1 cellular context compared by ENCODE assay signal in the genomic region with DNA sequence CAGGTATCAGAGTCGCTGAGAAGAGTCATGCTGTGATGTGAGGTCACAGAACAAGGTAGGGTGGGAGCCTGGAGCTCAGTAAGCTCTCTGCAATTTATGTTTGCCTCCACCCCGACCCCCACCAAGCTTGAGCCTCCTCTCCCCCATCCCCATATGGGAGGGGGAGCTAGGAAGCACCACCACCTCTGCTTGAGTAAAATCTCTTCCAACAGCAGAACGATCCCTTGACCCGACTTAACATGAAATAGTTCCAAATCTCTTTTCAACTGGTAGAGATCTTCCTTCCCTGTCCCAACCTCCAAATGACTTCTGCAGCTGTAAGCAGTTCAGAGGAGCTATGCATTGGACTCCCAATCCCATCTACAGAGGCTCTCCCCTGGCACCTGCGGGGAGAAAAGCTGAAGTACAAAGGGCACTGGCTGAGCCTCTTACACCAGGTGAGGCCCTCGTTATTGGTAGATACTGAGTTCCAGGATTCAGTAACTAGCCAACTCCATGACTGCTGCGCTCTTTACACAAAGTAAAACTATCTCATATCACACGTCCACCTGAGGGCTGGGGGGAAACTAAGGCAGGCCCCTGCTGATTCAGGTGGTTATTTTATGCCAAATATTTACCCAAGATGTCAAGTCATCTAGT.
TF ChIP-seq lines count a peak whose summit lies in the region.

No MANE protein-coding gene starts in this region.

TF ChIP-seq in K562, 482 proteins besides CTCF, POLR2A, EP300 and RAD21 (continued from another document and continues in another):
- TF ChIP-seq, protein P1, sequence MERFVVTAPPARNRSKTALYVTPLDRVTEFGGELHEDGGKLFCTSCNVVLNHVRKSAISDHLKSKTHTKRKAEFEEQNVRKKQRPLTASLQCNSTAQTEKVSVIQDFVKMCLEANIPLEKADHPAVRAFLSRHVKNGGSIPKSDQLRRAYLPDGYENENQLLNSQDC (CRISPR knock-in tag; IDR thresholded peaks at IDR 0.05), result no peak
- TF ChIP-seq CBFB (CRISPR knock-in tag; IDR thresholded peaks at IDR 0.05) (no peak), BCL6 (CRISPR knock-in tag; IDR thresholded peaks at IDR 0.05) (no peak), ZKSCAN3 (CRISPR knock-in tag; IDR thresholded peaks at IDR 0.05) (no peak), ZNF174 (CRISPR knock-in tag; IDR thresholded peaks at IDR 0.05) (no peak), HEY1 (CRISPR knock-in tag; IDR thresholded peaks at IDR 0.05; ENCODE audit: borderline replicate concordance) (no peak), SIX5 (IDR thresholded peaks at IDR 0.05; ENCODE audit: borderline replicate concordance in 1 of 2, insufficient read depth in 1 of 2, low read depth in 1 of 2, low read length in 2 of 2) (no peak), RB1 (IDR thresholded peaks at IDR 0.05; ENCODE audit: low read depth) (no peak), SMAD1 (IDR thresholded peaks at IDR 0.05; ENCODE audit: low read depth, low read length, partially characterized antibody) (no peak), SMARCA5 (IDR thresholded peaks at IDR 0.05) (no peak), SP1 (CRISPR knock-in tag; IDR thresholded peaks at IDR 0.05) (peak; percentile 10; the same call in 1 of the 2 replicates), POU5F1 (IDR thresholded peaks at IDR 0.05; ENCODE audit: borderline replicate concordance, low read depth, low read length, partially characterized antibody) (no peak), NEUROD1 (IDR thresholded peaks at IDR 0.05; ENCODE audit: borderline replicate concordance, low read depth, low read length, partially characterized antibody) (no peak), TEAD2 (tag; IDR thresholded peaks at IDR 0.05) (no peak), MECOM (CRISPR knock-in tag; IDR thresholded peaks at IDR 0.05) (no peak), RFX1 (IDR thresholded peaks at IDR 0.05) (no peak), SMARCB1 (IDR thresholded peaks at IDR 0.05; ENCODE audit: insufficient read length, low read depth) (no peak), ERF (CRISPR knock-in tag; IDR thresholded peaks at IDR 0.05) (no peak), KLF10 (CRISPR knock-in tag; IDR thresholded peaks at IDR 0.05) (no peak), PURB (CRISPR knock-in tag; IDR thresholded peaks at IDR 0.05; ENCODE audit: low read depth) (no peak), HNRNPLL (IDR thresholded peaks at IDR 0.05; ENCODE audit: low read depth, low read length, poor library complexity, severe bottlenecking) (no peak), SRSF1 (IDR thresholded peaks at IDR 0.05; ENCODE audit: low read depth, low read length) (no peak), ZBTB1 (CRISPR knock-in tag; IDR thresholded peaks at IDR 0.05; ENCODE audit: borderline replicate concordance, low read depth) (no peak), CHD4 (IDR thresholded peaks at IDR 0.05; ENCODE audit: insufficient read depth, insufficient replicate concordance, low read depth, low read length, poor library complexity, severe bottlenecking) (no peak), PYGO2 (tag; IDR thresholded peaks at IDR 0.05) (no peak), RBM34 (IDR thresholded peaks at IDR 0.05; ENCODE audit: borderline replicate concordance, insufficient read depth, low read length) (no peak), NR4A1 (CRISPR knock-in tag; IDR thresholded peaks at IDR 0.05) (no peak), NR4A1 (tag; IDR thresholded peaks at IDR 0.05) (no peak), JUN (IDR thresholded peaks at IDR 0.05; ENCODE audit: borderline replicate concordance, low read depth, low read length) (no peak), JUN (CRISPR knock-in tag; IDR thresholded peaks at IDR 0.05; ENCODE audit: borderline replicate concordance) (no peak), NR2C2 (CRISPR knock-in tag; IDR thresholded peaks at IDR 0.05) (no peak), NR2C2 (tag; IDR thresholded peaks at IDR 0.05) (no peak), RBM14 (IDR thresholded peaks at IDR 0.05; ENCODE audit: borderline replicate concordance, insufficient read depth, low read depth, low read length) (no peak), BRF1 (IDR thresholded peaks at IDR 0.05; ENCODE audit: borderline replicate concordance, extremely low read depth, insufficient read length) (no peak)
- TF ChIP-seq, protein P2, sequence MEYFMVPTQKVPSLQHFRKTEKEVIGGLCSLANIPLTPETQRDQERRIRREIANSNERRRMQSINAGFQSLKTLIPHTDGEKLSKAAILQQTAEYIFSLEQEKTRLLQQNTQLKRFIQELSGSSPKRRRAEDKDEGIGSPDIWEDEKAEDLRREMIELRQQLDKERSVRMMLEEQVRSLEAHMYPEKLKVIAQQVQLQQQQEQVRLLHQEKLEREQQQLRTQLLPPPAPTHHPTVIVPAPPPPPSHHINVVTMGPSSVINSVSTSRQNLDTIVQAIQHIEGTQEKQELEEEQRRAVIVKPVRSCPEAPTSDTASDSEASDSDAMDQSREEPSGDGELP (CRISPR knock-in tag; IDR thresholded peaks at IDR 0.05; ENCODE audit: borderline replicate concordance), result no peak
- TF ChIP-seq, protein P3, sequence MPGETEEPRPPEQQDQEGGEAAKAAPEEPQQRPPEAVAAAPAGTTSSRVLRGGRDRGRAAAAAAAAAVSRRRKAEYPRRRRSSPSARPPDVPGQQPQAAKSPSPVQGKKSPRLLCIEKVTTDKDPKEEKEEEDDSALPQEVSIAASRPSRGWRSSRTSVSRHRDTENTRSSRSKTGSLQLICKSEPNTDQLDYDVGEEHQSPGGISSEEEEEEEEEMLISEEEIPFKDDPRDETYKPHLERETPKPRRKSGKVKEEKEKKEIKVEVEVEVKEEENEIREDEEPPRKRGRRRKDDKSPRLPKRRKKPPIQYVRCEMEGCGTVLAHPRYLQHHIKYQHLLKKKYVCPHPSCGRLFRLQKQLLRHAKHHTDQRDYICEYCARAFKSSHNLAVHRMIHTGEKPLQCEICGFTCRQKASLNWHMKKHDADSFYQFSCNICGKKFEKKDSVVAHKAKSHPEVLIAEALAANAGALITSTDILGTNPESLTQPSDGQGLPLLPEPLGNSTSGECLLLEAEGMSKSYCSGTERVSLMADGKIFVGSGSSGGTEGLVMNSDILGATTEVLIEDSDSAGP (CRISPR knock-in tag; IDR thresholded peaks at IDR 0.05), result no peak
- TF ChIP-seq, protein P4, sequence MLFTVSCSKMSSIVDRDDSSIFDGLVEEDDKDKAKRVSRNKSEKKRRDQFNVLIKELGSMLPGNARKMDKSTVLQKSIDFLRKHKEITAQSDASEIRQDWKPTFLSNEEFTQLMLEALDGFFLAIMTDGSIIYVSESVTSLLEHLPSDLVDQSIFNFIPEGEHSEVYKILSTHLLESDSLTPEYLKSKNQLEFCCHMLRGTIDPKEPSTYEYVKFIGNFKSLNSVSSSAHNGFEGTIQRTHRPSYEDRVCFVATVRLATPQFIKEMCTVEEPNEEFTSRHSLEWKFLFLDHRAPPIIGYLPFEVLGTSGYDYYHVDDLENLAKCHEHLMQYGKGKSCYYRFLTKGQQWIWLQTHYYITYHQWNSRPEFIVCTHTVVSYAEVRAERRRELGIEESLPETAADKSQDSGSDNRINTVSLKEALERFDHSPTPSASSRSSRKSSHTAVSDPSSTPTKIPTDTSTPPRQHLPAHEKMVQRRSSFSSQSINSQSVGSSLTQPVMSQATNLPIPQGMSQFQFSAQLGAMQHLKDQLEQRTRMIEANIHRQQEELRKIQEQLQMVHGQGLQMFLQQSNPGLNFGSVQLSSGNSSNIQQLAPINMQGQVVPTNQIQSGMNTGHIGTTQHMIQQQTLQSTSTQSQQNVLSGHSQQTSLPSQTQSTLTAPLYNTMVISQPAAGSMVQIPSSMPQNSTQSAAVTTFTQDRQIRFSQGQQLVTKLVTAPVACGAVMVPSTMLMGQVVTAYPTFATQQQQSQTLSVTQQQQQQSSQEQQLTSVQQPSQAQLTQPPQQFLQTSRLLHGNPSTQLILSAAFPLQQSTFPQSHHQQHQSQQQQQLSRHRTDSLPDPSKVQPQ (CRISPR knock-in tag; IDR thresholded peaks at IDR 0.05; ENCODE audit: borderline replicate concordance), result no peak
- TF ChIP-seq, protein P5, sequence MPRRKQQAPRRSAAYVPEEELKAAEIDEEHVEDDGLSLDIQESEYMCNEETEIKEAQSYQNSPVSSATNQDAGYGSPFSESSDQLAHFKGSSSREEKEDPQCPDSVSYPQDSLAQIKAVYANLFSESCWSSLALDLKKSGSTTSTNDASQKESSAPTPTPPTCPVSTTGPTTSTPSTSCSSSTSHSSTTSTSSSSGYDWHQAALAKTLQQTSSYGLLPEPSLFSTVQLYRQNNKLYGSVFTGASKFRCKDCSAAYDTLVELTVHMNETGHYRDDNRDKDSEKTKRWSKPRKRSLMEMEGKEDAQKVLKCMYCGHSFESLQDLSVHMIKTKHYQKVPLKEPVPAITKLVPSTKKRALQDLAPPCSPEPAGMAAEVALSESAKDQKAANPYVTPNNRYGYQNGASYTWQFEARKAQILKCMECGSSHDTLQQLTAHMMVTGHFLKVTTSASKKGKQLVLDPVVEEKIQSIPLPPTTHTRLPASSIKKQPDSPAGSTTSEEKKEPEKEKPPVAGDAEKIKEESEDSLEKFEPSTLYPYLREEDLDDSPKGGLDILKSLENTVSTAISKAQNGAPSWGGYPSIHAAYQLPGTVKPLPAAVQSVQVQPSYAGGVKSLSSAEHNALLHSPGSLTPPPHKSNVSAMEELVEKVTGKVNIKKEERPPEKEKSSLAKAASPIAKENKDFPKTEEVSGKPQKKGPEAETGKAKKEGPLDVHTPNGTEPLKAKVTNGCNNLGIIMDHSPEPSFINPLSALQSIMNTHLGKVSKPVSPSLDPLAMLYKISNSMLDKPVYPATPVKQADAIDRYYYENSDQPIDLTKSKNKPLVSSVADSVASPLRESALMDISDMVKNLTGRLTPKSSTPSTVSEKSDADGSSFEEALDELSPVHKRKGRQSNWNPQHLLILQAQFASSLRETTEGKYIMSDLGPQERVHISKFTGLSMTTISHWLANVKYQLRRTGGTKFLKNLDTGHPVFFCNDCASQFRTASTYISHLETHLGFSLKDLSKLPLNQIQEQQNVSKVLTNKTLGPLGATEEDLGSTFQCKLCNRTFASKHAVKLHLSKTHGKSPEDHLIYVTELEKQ (CRISPR knock-in tag; IDR thresholded peaks at IDR 0.05), result no peak
- TF ChIP-seq, protein P6, sequence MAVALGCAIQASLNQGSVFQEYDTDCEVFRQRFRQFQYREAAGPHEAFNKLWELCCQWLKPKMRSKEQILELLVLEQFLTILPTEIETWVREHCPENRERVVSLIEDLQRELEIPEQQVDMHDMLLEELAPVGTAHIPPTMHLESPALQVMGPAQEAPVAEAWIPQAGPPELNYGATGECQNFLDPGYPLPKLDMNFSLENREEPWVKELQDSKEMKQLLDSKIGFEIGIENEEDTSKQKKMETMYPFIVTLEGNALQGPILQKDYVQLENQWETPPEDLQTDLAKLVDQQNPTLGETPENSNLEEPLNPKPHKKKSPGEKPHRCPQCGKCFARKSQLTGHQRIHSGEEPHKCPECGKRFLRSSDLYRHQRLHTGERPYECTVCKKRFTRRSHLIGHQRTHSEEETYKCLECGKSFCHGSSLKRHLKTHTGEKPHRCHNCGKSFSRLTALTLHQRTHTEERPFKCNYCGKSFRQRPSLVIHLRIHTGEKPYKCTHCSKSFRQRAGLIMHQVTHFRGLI (CRISPR knock-in tag; IDR thresholded peaks at IDR 0.05), result no peak
- TF ChIP-seq, protein P7, sequence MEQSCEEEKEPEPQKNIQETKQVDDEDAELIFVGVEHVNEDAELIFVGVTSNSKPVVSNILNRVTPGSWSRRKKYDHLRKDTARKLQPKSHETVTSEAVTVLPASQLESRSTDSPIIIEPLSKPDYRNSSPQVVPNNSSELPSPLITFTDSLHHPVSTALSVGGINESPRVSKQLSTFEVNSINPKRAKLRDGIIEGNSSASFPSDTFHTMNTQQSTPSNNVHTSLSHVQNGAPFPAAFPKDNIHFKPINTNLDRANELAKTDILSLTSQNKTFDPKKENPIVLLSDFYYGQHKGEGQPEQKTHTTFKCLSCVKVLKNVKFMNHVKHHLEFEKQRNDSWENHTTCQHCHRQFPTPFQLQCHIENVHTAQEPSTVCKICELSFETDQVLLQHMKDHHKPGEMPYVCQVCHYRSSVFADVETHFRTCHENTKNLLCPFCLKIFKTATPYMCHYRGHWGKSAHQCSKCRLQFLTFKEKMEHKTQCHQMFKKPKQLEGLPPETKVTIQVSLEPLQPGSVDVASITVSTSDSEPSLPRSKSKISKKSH (CRISPR knock-in tag; IDR thresholded peaks at IDR 0.05), result no peak
- TF ChIP-seq, protein P8, sequence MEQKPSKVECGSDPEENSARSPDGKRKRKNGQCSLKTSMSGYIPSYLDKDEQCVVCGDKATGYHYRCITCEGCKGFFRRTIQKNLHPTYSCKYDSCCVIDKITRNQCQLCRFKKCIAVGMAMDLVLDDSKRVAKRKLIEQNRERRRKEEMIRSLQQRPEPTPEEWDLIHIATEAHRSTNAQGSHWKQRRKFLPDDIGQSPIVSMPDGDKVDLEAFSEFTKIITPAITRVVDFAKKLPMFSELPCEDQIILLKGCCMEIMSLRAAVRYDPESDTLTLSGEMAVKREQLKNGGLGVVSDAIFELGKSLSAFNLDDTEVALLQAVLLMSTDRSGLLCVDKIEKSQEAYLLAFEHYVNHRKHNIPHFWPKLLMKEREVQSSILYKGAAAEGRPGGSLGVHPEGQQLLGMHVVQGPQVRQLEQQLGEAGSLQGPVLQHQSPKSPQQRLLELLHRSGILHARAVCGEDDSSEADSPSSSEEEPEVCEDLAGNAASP (IDR thresholded peaks at IDR 0.05), result no peak
- TF ChIP-seq, protein P9, sequence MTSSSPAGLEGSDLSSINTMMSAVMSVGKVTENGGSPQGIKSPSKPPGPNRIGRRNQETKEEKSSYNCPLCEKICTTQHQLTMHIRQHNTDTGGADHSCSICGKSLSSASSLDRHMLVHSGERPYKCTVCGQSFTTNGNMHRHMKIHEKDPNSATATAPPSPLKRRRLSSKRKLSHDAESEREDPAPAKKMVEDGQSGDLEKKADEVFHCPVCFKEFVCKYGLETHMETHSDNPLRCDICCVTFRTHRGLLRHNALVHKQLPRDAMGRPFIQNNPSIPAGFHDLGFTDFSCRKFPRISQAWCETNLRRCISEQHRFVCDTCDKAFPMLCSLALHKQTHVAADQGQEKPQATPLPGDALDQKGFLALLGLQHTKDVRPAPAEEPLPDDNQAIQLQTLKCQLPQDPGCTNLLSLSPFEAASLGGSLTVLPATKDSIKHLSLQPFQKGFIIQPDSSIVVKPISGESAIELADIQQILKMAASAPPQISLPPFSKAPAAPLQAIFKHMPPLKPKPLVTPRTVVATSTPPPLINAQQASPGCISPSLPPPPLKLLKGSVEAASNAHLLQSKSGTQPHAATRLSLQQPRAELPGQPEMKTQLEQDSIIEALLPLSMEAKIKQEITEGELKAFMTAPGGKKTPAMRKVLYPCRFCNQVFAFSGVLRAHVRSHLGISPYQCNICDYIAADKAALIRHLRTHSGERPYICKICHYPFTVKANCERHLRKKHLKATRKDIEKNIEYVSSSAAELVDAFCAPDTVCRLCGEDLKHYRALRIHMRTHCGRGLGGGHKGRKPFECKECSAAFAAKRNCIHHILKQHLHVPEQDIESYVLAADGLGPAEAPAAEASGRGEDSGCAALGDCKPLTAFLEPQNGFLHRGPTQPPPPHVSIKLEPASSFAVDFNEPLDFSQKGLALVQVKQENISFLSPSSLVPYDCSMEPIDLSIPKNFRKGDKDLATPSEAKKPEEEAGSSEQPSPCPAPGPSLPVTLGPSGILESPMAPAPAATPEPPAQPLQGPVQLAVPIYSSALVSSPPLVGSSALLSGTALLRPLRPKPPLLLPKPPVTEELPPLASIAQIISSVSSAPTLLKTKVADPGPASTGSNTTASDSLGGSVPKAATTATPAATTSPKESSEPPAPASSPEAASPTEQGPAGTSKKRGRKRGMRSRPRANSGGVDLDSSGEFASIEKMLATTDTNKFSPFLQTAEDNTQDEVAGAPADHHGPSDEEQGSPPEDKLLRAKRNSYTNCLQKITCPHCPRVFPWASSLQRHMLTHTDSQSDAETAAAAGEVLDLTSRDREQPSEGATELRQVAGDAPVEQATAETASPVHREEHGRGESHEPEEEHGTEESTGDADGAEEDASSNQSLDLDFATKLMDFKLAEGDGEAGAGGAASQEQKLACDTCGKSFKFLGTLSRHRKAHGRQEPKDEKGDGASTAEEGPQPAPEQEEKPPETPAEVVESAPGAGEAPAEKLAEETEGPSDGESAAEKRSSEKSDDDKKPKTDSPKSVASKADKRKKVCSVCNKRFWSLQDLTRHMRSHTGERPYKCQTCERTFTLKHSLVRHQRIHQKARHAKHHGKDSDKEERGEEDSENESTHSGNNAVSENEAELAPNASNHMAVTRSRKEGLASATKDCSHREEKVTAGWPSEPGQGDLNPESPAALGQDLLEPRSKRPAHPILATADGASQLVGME (CRISPR knock-in tag; IDR thresholded peaks at IDR 0.05), result no peak
